ENCODE assay signal across 33 cellular contexts in genomic region chr3:181966387-181966786, GRCh38.
"Had no signal": no experiment of that assay in that cellular context is flagged by ENCODE, and none has a peak within 500 bp of the region (broad histone marks: within the 10 kb centered on the region; RNA-seq: fewer than 3 reads in every experiment).

No MANE protein-coding gene starts in this region.

- H3K4me3 Mint-ChIP-seq: activated CD4-positive, alpha-beta memory T cell treated with anti-CD3 and anti-CD28 coated beads, Interleukin-2, amount 10 ng/mL, durations not matched to agents 7 days and 5 days; activated CD4-positive, alpha-beta T cell treated with anti-CD3 and anti-CD28 coated beads, Interleukin-2, amount 10 ng/mL, durations not matched to agents 7 days and 5 days; activated T-cell treated with anti-CD3 and anti-CD28 coated beads, Interleukin-2, amount 50 U/mL, for 24 hours; activated T-helper 17 cell treated with anti-CD3 and anti-CD28 coated beads, Interleukin-2, amount 50 U/mL, for 72 hours; dendritic cell treated with granulocyte-macrophage colony-stimulating factor and Interleukin-4, amounts not matched to agents 40 ng/mL and 50 ng/mL, for 4 days; nephron; stimulated activated naive B cell treated with anti-CD40 and anti-IgM and Interleukin-4, amounts not matched to agents 10 μg/mL and 1 μg/mL and 100 μg/mL, for 72 hours; T-helper 17 cell had no signal

- H3K9me3 ChIP-seq: esophagus muscularis mucosa, heart left ventricle, left lung, psoas muscle, suprapubic skin, tibial artery, upper lobe of right lung had no signal

- H3K27me3 Mint-ChIP-seq: activated CD4-positive, alpha-beta memory T cell treated with anti-CD3 and anti-CD28 coated beads, Interleukin-2, amount 10 ng/mL, durations not matched to agents 7 days and 5 days; activated CD4-positive, alpha-beta T cell treated with anti-CD3 and anti-CD28 coated beads, Interleukin-2, amount 10 ng/mL, durations not matched to agents 7 days and 5 days; activated T-cell treated with anti-CD3 and anti-CD28 coated beads, Interleukin-2, amount 50 U/mL, for 24 hours; activated T-helper 17 cell treated with anti-CD3 and anti-CD28 coated beads, Interleukin-2, amount 50 U/mL, for 72 hours; dendritic cell treated with granulocyte-macrophage colony-stimulating factor and Interleukin-4, amounts not matched to agents 40 ng/mL and 50 ng/mL, for 4 days; T-helper 17 cell had no signal

- DNase-seq: activated CD4-positive, alpha-beta memory T cell treated with anti-CD3 and anti-CD28 coated beads, Interleukin-2, amount 10 ng/mL, durations not matched to agents 7 days and 5 days; activated CD4-positive, alpha-beta T cell treated with anti-CD3 and anti-CD28 coated beads, Interleukin-2, amount 10 ng/mL, durations not matched to agents 7 days and 5 days; activated CD4-positive, CD25-positive, alpha-beta regulatory T cell treated with anti-CD3 and anti-CD28 coated beads, Interleukin-2, amount 50 U/mL, for 72 hours; activated CD8-positive, alpha-beta memory T cell treated with anti-CD3 and anti-CD28 coated beads, Interleukin-2, amount 50 U/mL, for 48 hours; activated gamma-delta T cell treated with Interleukin-2 at 50 U/mL for 16 hours; activated naive CD4-positive, alpha-beta T cell treated with anti-CD3 and anti-CD28 coated beads, Interleukin-2, amount 50 U/mL, for 16 hours; activated T-cell treated with anti-CD3 and anti-CD28 coated beads, Interleukin-2, amount 50 U/mL, for 24 hours; amniotic stem cell; central memory CD4-positive, alpha-beta T cell; effector CD4-positive, alpha-beta T cell; foreskin keratinocyte; heart left ventricle; hypothalamus; left lung; occipital lobe; psoas muscle; stimulated activated CD4-positive, alpha-beta T cell treated with anti-CD3 and anti-CD28 coated beads, Interleukin-2, amount 100 ng/mL, for 24 hours; stimulated activated naive B cell treated with anti-CD40 and anti-IgM and Interleukin-4, amounts not matched to agents 10 μg/mL and 1 μg/mL and 100 μg/mL, for 72 hours; T-helper 17 cell; T1000; tibial artery; upper lobe of right lung; WERI-Rb-1 had no signal

- H3K9ac ChIP-seq: parathyroid adenoma had no signal

- H3K36me3 ChIP-seq: esophagus muscularis mucosa, heart left ventricle, left lung, suprapubic skin, tibial artery, upper lobe of right lung, WERI-Rb-1 had no signal

- H3K27me3 ChIP-seq: esophagus muscularis mucosa, foreskin keratinocyte, heart left ventricle, left lung, suprapubic skin, tibial artery, upper lobe of right lung had no signal

- H3K79me2 ChIP-seq: parathyroid adenoma had no signal

- H3K4me1 Mint-ChIP-seq: activated CD4-positive, alpha-beta memory T cell treated with anti-CD3 and anti-CD28 coated beads, Interleukin-2, amount 10 ng/mL, durations not matched to agents 7 days and 5 days; activated CD4-positive, alpha-beta T cell treated with anti-CD3 and anti-CD28 coated beads, Interleukin-2, amount 10 ng/mL, durations not matched to agents 7 days and 5 days; activated T-helper 17 cell treated with anti-CD3 and anti-CD28 coated beads, Interleukin-2, amount 50 U/mL, for 72 hours; nephron; stimulated activated naive B cell treated with anti-CD40 and anti-IgM and Interleukin-4, amounts not matched to agents 10 μg/mL and 1 μg/mL and 100 μg/mL, for 72 hours; T-helper 17 cell had no signal

- H3K36me3 Mint-ChIP-seq: stimulated activated naive B cell treated with anti-CD40 and anti-IgM and Interleukin-4, amounts not matched to agents 10 μg/mL and 1 μg/mL and 100 μg/mL, for 72 hours had no signal

- H3K4me2 ChIP-seq: smooth muscle cell had no signal

- H3K4me1 ChIP-seq: esophagus muscularis mucosa, foreskin keratinocyte, heart left ventricle, left lung, parathyroid adenoma, psoas muscle, suprapubic skin, tibial artery, upper lobe of right lung had no signal

- H3K27ac ChIP-seq: esophagus muscularis mucosa, foreskin keratinocyte, heart left ventricle, left lung, parathyroid adenoma, psoas muscle, suprapubic skin, tibial artery, upper lobe of right lung, WERI-Rb-1 had no signal

- FAIRE-seq: astrocyte, islet of Langerhans had no signal

- H2AFZ ChIP-seq: parathyroid adenoma had no signal

- H3K4me3 ChIP-seq: esophagus muscularis mucosa, heart left ventricle, left lung, lung, psoas muscle, smooth muscle cell, suprapubic skin, tibial artery, upper lobe of right lung had no signal

- H3K9me3 Mint-ChIP-seq: activated CD4-positive, alpha-beta memory T cell treated with anti-CD3 and anti-CD28 coated beads, Interleukin-2, amount 10 ng/mL, durations not matched to agents 7 days and 5 days; activated CD4-positive, alpha-beta T cell treated with anti-CD3 and anti-CD28 coated beads, Interleukin-2, amount 10 ng/mL, durations not matched to agents 7 days and 5 days; activated T-cell treated with anti-CD3 and anti-CD28 coated beads, Interleukin-2, amount 50 U/mL, for 24 hours; dendritic cell treated with granulocyte-macrophage colony-stimulating factor and Interleukin-4, amounts not matched to agents 40 ng/mL and 50 ng/mL, for 4 days; nephron had no signal

- H3K27ac Mint-ChIP-seq: activated CD4-positive, alpha-beta memory T cell treated with anti-CD3 and anti-CD28 coated beads, Interleukin-2, amount 10 ng/mL, durations not matched to agents 7 days and 5 days; activated CD4-positive, alpha-beta T cell treated with anti-CD3 and anti-CD28 coated beads, Interleukin-2, amount 10 ng/mL, durations not matched to agents 7 days and 5 days; activated T-cell treated with anti-CD3 and anti-CD28 coated beads, Interleukin-2, amount 50 U/mL, for 24 hours; activated T-helper 17 cell treated with anti-CD3 and anti-CD28 coated beads, Interleukin-2, amount 50 U/mL, for 72 hours; dendritic cell treated with granulocyte-macrophage colony-stimulating factor and Interleukin-4, amounts not matched to agents 40 ng/mL and 50 ng/mL, for 4 days; nephron; stimulated activated naive B cell treated with anti-CD40 and anti-IgM and Interleukin-4, amounts not matched to agents 10 μg/mL and 1 μg/mL and 100 μg/mL, for 72 hours; T-helper 17 cell had no signal
